27 cellular contexts compared by ENCODE assay signal in the genomic region with DNA sequence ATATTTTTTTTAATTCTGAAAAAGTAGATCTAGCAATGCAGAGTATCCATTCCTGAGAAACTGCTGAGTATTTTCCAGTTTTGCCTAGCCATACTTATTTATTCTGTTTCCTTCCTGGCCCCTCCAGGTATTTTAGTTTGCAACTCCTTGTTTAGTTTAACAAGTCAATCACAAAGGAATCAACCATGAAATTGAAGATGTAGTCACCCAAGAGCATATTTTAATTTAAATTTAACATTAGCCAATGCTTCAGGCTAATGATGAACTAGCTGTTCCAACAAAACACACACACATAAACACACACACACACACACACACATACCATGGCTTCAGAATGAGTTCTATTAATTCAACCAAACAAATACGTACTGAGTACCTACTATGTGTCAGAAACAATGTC.
"Had no signal": no experiment of that assay in that cellular context is flagged by ENCODE, and none has a peak within 500 bp of the region (broad histone marks: within the 10 kb centered on the region; RNA-seq: fewer than 3 reads in every experiment).

No MANE protein-coding gene starts in this region.

- H3K27ac ChIP-seq: neural progenitor cell, ovary, parathyroid adenoma, psoas muscle, right atrium auricular region, right lobe of liver, sigmoid colon, stomach, thoracic aorta, thyroid gland, tibial nerve, upper lobe of left lung, vagina had no signal

- H3K36me3 ChIP-seq: neural progenitor cell, ovary, right atrium auricular region, right lobe of liver, sigmoid colon, stomach, thoracic aorta, thyroid gland, tibial nerve, upper lobe of left lung, vagina had no signal

- H3K4me3 ChIP-seq: neural progenitor cell, ovary, psoas muscle, right atrium auricular region, right lobe of liver, sigmoid colon, stomach, thoracic aorta, thyroid gland, tibial nerve, upper lobe of left lung, vagina had no signal

- H3K4me1 ChIP-seq: neural progenitor cell, parathyroid adenoma, psoas muscle, right atrium auricular region, right lobe of liver, sigmoid colon, stomach, thyroid gland, tibial nerve, upper lobe of left lung, vagina had no signal

- DNase-seq: naive thymus-derived CD8-positive, alpha-beta T cell; occipital lobe; ovary; posterior cingulate gyrus; psoas muscle; retina; right lobe of liver; sigmoid colon; small intestine; stimulated activated CD4-positive, alpha-beta T cell treated with anti-CD3 and anti-CD28 coated beads, Interleukin-15, amount 100 ng/mL, for 24 hours; stimulated activated CD4-positive, alpha-beta T cell treated with anti-CD3 and anti-CD28 coated beads, Interleukin-2, amount 100 ng/mL, for 24 hours; stimulated activated CD4-positive, alpha-beta T cell treated with anti-CD3 and anti-CD28 coated beads, Interleukin-2, amount 100 ng/mL, for 48 hours; stimulated activated CD4-positive, alpha-beta T cell treated with anti-CD3 and anti-CD28 coated beads, Interleukin-4, amount 100 ng/mL, for 24 hours; stimulated activated naive B cell treated with anti-CD40 and anti-IgM and Interleukin-4, amounts not matched to agents 10 μg/mL and 1 μg/mL and 100 μg/mL, for 72 hours; stimulated activated naive CD4-positive, alpha-beta T cell treated with Interleukin-2 at 50 U/mL for 16 hours; stomach; thyroid gland; trophoblast cell; upper lobe of left lung had no signal

- ATAC-seq: naive thymus-derived CD8-positive, alpha-beta T cell; natural killer cell treated with Interleukin-12 subunit alpha and Interleukin-12 subunit beta and Interleukin-15 and Interleukin-18, amount 100 ng/mL, for 72 hours; psoas muscle; right lobe of liver; stimulated activated effector memory CD8-positive, alpha-beta T cell treated with anti-CD3 and anti-CD28 coated beads, Interleukin-12 subunit alpha, Interleukin-12 subunit beta, amount 100 ng/mL, for 72 hours; stimulated activated naive B cell treated with anti-CD40 and anti-IgM and Interleukin-4, amounts not matched to agents 10 μg/mL and 1 μg/mL and 100 μg/mL, for 72 hours had no signal

- H3K9me3 ChIP-seq: ovary, psoas muscle, right atrium auricular region, right lobe of liver, sigmoid colon, stomach, thoracic aorta, thyroid gland, upper lobe of left lung, vagina had no signal

- H3K27me3 ChIP-seq: neural progenitor cell, ovary, right atrium auricular region, right lobe of liver, sigmoid colon, stomach, thyroid gland, tibial nerve, upper lobe of left lung, vagina had no signal
